ENCODE assay signal across 1 cellular context in genomic region chr2:43749583-43749982, GRCh38.
TF ChIP-seq lines count a peak whose summit lies in the region.

No MANE protein-coding gene starts in this region.

TF ChIP-seq in WTC11, 78 proteins besides CTCF, POLR2A, EP300 and RAD21 (continued from another document):
- no peak for TF ChIP-seq AR (CRISPR knock-in tag; IDR thresholded peaks at IDR 0.05)
